Comparison of ENCODE assay signal across 15 cellular contexts in genomic region chr9:88429595-88430430, GRCh38.
"Had no signal": no experiment of that assay in that cellular context is flagged by ENCODE, and none has a peak within 500 bp of the region (broad histone marks: within the 10 kb centered on the region; RNA-seq: fewer than 3 reads in every experiment).

No MANE protein-coding gene starts in this region.

- H3K27me3 ChIP-seq: colonic mucosa, gastroesophageal sphincter, heart right ventricle, suprapubic skin, transverse colon, vagina had no signal

- H3K27me3 Mint-ChIP-seq: activated CD4-positive, alpha-beta memory T cell treated with anti-CD3 and anti-CD28 coated beads for 36 hours; activated T-cell treated with anti-CD3 and anti-CD28 coated beads, Interleukin-2, amount 50 U/mL, for 24 hours; brain; natural killer cell treated with Interleukin-12 subunit alpha and Interleukin-12 subunit beta and Interleukin-15 and Interleukin-18, amount 100 ng/mL, for 72 hours; stimulated activated naive CD8-positive, alpha-beta T cell treated with anti-CD3 and anti-CD28 coated beads, Interleukin-15, amount 100 ng/mL, for 72 hours had no signal

- H3K9me3 ChIP-seq: colonic mucosa, gastroesophageal sphincter, heart right ventricle, suprapubic skin, transverse colon, vagina had no signal

- H3K36me3 ChIP-seq: colonic mucosa had no signal

- H3K4me3 ChIP-seq: colonic mucosa, gastroesophageal sphincter, heart right ventricle, suprapubic skin, transverse colon, vagina had no signal

- H3K9me3 Mint-ChIP-seq: activated CD4-positive, alpha-beta memory T cell treated with anti-CD3 and anti-CD28 coated beads for 36 hours; activated naive CD4-positive, alpha-beta T cell treated with anti-CD3 and anti-CD28 coated beads for 36 hours; activated T-cell treated with anti-CD3 and anti-CD28 coated beads, Interleukin-2, amount 50 U/mL, for 24 hours; brain; natural killer cell treated with Interleukin-12 subunit alpha and Interleukin-12 subunit beta and Interleukin-15 and Interleukin-18, amount 100 ng/mL, for 72 hours; stimulated activated naive CD8-positive, alpha-beta T cell treated with anti-CD3 and anti-CD28 coated beads, Interleukin-15, amount 100 ng/mL, for 72 hours had no signal

- H3K4me1 ChIP-seq: colonic mucosa, suprapubic skin had no signal

- H3K27ac Mint-ChIP-seq: activated CD4-positive, alpha-beta memory T cell treated with anti-CD3 and anti-CD28 coated beads for 36 hours; activated naive CD4-positive, alpha-beta T cell treated with anti-CD3 and anti-CD28 coated beads for 36 hours; activated T-cell treated with anti-CD3 and anti-CD28 coated beads, Interleukin-2, amount 50 U/mL, for 24 hours; natural killer cell treated with Interleukin-12 subunit alpha and Interleukin-12 subunit beta and Interleukin-15 and Interleukin-18, amount 100 ng/mL, for 72 hours; stimulated activated naive CD8-positive, alpha-beta T cell treated with anti-CD3 and anti-CD28 coated beads, Interleukin-15, amount 100 ng/mL, for 72 hours had no signal

- H3K4me3 Mint-ChIP-seq: activated CD4-positive, alpha-beta memory T cell treated with anti-CD3 and anti-CD28 coated beads for 36 hours; activated naive CD4-positive, alpha-beta T cell treated with anti-CD3 and anti-CD28 coated beads for 36 hours; activated T-cell treated with anti-CD3 and anti-CD28 coated beads, Interleukin-2, amount 50 U/mL, for 24 hours; brain; natural killer cell treated with Interleukin-12 subunit alpha and Interleukin-12 subunit beta and Interleukin-15 and Interleukin-18, amount 100 ng/mL, for 72 hours; stimulated activated naive CD8-positive, alpha-beta T cell treated with anti-CD3 and anti-CD28 coated beads, Interleukin-15, amount 100 ng/mL, for 72 hours had no signal

- H3K27ac ChIP-seq: colonic mucosa, gastroesophageal sphincter, heart right ventricle, suprapubic skin, transverse colon, vagina had no signal

- DNase-seq: activated CD4-positive, alpha-beta memory T cell treated with anti-CD3 and anti-CD28 coated beads for 36 hours; activated naive CD4-positive, alpha-beta T cell treated with anti-CD3 and anti-CD28 coated beads for 36 hours; activated T-cell treated with anti-CD3 and anti-CD28 coated beads, Interleukin-2, amount 50 U/mL, for 24 hours; central memory CD4-positive, alpha-beta T cell; colonic mucosa; heart right ventricle; stimulated activated CD4-positive, alpha-beta T cell treated with anti-CD3 and anti-CD28 coated beads, Interleukin-12 subunit alpha, Interleukin-12 subunit beta, amount 100 ng/mL, for 4 hours; stimulated activated CD4-positive, alpha-beta T cell treated with anti-CD3 and anti-CD28 coated beads, Interleukin-2, amount 100 ng/mL, for 24 hours; stimulated activated naive CD8-positive, alpha-beta T cell treated with anti-CD3 and anti-CD28 coated beads, Interleukin-15, amount 100 ng/mL, for 72 hours; transverse colon had no signal
